8 cellular contexts compared by ENCODE assay signal in the genomic region with DNA sequence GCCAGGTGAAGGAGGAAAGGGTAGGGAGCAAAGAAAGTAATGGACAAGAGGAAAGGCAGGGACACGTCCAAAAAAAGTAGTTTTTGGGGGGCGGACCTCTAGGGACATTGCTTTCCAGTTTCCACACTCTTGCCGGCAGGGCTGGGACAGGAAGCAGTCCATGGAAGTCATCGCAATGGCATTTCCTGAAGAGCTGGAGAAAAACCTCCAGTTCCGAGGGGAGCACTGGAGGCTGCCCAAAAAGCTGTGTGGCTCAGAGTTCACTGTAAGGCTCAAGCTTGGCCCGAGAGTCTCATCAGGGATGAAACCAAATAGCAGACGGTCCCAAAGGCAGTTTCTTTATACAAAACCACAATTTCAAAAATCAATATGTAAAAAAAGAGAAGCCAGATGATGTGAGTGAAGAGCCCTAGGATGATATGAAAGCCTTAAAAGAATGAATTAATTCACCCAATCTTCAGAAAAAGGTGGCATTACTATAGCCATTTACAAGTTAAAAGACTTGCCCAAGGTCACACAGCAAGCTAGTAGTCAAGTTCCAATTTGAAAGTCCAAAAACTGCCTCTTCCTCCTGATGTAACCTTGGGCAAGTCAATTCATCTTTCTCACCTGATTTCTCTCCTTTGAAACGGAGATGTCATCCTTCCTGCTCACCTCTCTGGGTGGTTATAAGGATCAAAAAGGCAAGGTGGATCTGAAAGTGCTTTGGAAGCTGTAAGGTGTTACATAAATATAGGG. TPM values are rescaled to one million over a fixed set of nuclear protein-coding genes. Genes with fewer than 3 reads are reported as not detected.
DNase-seq lines count a peak whose midpoint lies in the region; ATAC-seq, FAIRE-seq and TF ChIP-seq lines count a peak whose summit lies in the region.

No MANE protein-coding gene starts in this region.

- peak overlapping the region; percentile 82 for H3K27ac Mint-ChIP-seq in neural progenitor cell
- peak overlapping the region in 1 of 7 donors; percentile 57 for H3K27ac Mint-ChIP-seq in CD14-positive monocyte

- no peaks in the 10 kb centered on the region for H3K27me3 Mint-ChIP-seq in neural progenitor cell (ENCODE audit: insufficient read depth, low read depth)
- peaks cover 0 to 3% (median 3%) of the 10 kb centered on the region in 3 donors for H3K27me3 Mint-ChIP-seq in CD14-positive monocyte (ENCODE audit: low read depth in 3 of 3)

- peak overlapping the region; percentile 82 for H3K4me2 ChIP-seq in fibroblast of lung (ENCODE audit: extremely low read depth, insufficient read depth, low read length)
- peak overlapping the region; percentile 75 for H3K4me2 ChIP-seq in neural progenitor cell
- H3K4me2 ChIP-seq in Karpas-422 (ENCODE audit: low read depth, low read length, poor library complexity, severe bottlenecking): no peak overlapping the region

- H3K27ac ChIP-seq in fibroblast of lung (ENCODE audit: insufficient read depth, low read length): peak overlapping the region; percentile 97
- H3K27ac ChIP-seq in neural progenitor cell: peak overlapping the region; percentile 70
- no peak overlapping the region for H3K27ac ChIP-seq in Karpas-422 (ENCODE audit: low read length)

- intact Hi-C loops in CD14-positive monocyte (cut with micrococcal nuclease): loop anchor here in 1 of 2 donors (10.0 kb wide), 1 partner anchor 189 kb away; no protein-coding TSS in a partner anchor

- H3K9ac ChIP-seq in fibroblast of lung (ENCODE audit: insufficient read depth, low read length): peak overlapping the region; percentile 56
- H3K9ac ChIP-seq in neural progenitor cell: no peak overlapping the region
- no peak overlapping the region for H3K9ac ChIP-seq in Karpas-422 (ENCODE audit: low read length)

- H3K4me1 Mint-ChIP-seq in neural progenitor cell (peaks cover 41% of the 10 kb centered on the region), CD14-positive monocyte (peaks cover 38% of the 10 kb centered on the region)

- no peaks in the 10 kb centered on the region for H4K20me1 ChIP-seq in fibroblast of lung (ENCODE audit: control insufficient read depth, extremely low read depth, insufficient read depth, low read length)
- H4K20me1 ChIP-seq in neural progenitor cell (ENCODE audit: low read depth): peaks cover 4% of the 10 kb centered on the region
- H4K20me1 ChIP-seq in Karpas-422 (ENCODE audit: insufficient read depth, low read depth, low read length): no peaks in the 10 kb centered on the region

- H3K4me3 Mint-ChIP-seq in neural progenitor cell: no peak overlapping the region
- no peak overlapping the region for H3K4me3 Mint-ChIP-seq in CD14-positive monocyte

- peaks cover 89% of the 10 kb centered on the region for H3K79me2 ChIP-seq in fibroblast of lung (ENCODE audit: control insufficient read depth, insufficient read depth, low read length)
- peaks cover 97% of the 10 kb centered on the region for H3K79me2 ChIP-seq in neural progenitor cell (ENCODE audit: low read depth)
- H3K79me2 ChIP-seq in Karpas-422 (ENCODE audit: low read length): peaks cover 94% of the 10 kb centered on the region

- H3K36me3 Mint-ChIP-seq in neural progenitor cell (peaks cover 39% of the 10 kb centered on the region), CD14-positive monocyte (peaks cover 72 to 79% of the 10 kb centered on the region in 2 donors)

- TF ChIP-seq CTCF in fibroblast of lung (conservative IDR thresholded peaks at IDR 0.05 in 1 of 2, IDR thresholded peaks at IDR 0.05 in 1 of 2; ENCODE audit: low read depth in 1 of 2, low read length in 2 of 2) (no peak), neural progenitor cell (IDR thresholded peaks at IDR 0.05) (no peak), CD14-positive monocyte (IDR thresholded peaks at IDR 0.05) (no peak)

- H3K4me1 ChIP-seq in fibroblast of lung (ENCODE audit: control insufficient read depth, extremely low read depth, insufficient read depth, low read length) (peaks cover 46% of the 10 kb centered on the region), neural progenitor cell (peaks cover 39% of the 10 kb centered on the region), Karpas-422 (ENCODE audit: low read length) (peaks cover 37% of the 10 kb centered on the region)

- H2AFZ ChIP-seq in fibroblast of lung (ENCODE audit: low read length): no peak overlapping the region
- no peak overlapping the region for H2AFZ ChIP-seq in neural progenitor cell (replicated peaks)
- no peak overlapping the region for H2AFZ ChIP-seq in Karpas-422 (ENCODE audit: low read length)

- H3K9me3 Mint-ChIP-seq in neural progenitor cell: no peaks in the 10 kb centered on the region
- no peaks in the 10 kb centered on the region for H3K9me3 Mint-ChIP-seq in CD14-positive monocyte

- H3K9me3 ChIP-seq in fibroblast of lung (ENCODE audit: control insufficient read depth, insufficient read depth, low read depth, low read length) (no peaks in the 10 kb centered on the region), neural progenitor cell (ENCODE audit: low read depth) (no peaks in the 10 kb centered on the region), Karpas-422 (ENCODE audit: low read length) (no peaks in the 10 kb centered on the region)

- H3K27me3 ChIP-seq in fibroblast of lung (ENCODE audit: control insufficient read depth, insufficient read depth, low read length): no peaks in the 10 kb centered on the region
- H3K27me3 ChIP-seq in neural progenitor cell: no peaks in the 10 kb centered on the region
- H3K27me3 ChIP-seq in Karpas-422 (ENCODE audit: low read length): no peaks in the 10 kb centered on the region

- H3K4me3 ChIP-seq in fibroblast of lung (replicated peaks in 1 of 4; ENCODE audit: control extremely low read depth in 1 of 4, insufficient read depth in 1 of 4, low read depth in 3 of 4, low read length in 4 of 4) (peak overlapping the region; percentile 7 to 42 (median 32)), neural progenitor cell (peak overlapping the region; percentile 28), Karpas-422 (ENCODE audit: low read length) (no peak overlapping the region)

- DNase-seq in EH (ENCODE audit: low read depth): peak; percentile 98
- DNase-seq in SW 1271 (lab: John Stamatoyannopoulos, UW): peak; percentile 94 to 96
- DNase-seq in fibroblast of lung (ENCODE audit: low read depth in 2 of 2): peak; percentile 91 to 93
- no peak for DNase-seq in neural progenitor cell (ENCODE audit: low spot score)
- no peak for DNase-seq in GM19239 (ENCODE audit: insufficient read length, low spot score)
- DNase-seq in Karpas-422: no peak
- no peak for DNase-seq in CD14-positive monocyte (ENCODE audit: low spot score)

- no peak for ATAC-seq in GM19395 (IDR thresholded peaks at IDR 0.05; ENCODE audit: unreplicated experiment)

- H3F3A ChIP-seq in neural progenitor cell (ENCODE audit: low read depth): peaks cover 24% of the 10 kb centered on the region

- FAIRE-seq in GM19239 (lab: Jason Lieb, UNC): no peak

- no peaks in the 10 kb centered on the region for H3K9me2 ChIP-seq in Karpas-422 (replicated peaks; ENCODE audit: insufficient read depth, low read length)

- H3K36me3 ChIP-seq in fibroblast of lung (ENCODE audit: control insufficient read depth, insufficient read depth, low read length) (peaks cover 10% of the 10 kb centered on the region), neural progenitor cell (no peaks in the 10 kb centered on the region), Karpas-422 (ENCODE audit: insufficient read depth, low read length) (peaks cover 24% of the 10 kb centered on the region; the same call in 1 of the 2 replicates)

RNA-seq across cellular contexts. Expression of gene BCL2L1, which starts 9.2 kb away (rescaled TPM):
- total RNA-seq in fibroblast of lung (50.8 and 77.1 TPM in 2 replicates), neural progenitor cell (ENCODE audit: low replicate concordance) (60.0 and 74.6 TPM in 2 replicates)
- polyA plus RNA-seq in fibroblast of lung (61.8 and 107 TPM in 2 replicates), CD14-positive monocyte (10 to 100 TPM; 12.4 to 14.3 TPM)
- polyA plus RNA-seq in fibroblast of lung (2012): 63.9 and 103 TPM in 2 replicates
- 62.6 and 98.4 TPM in 2 replicates for polyA minus RNA-seq in fibroblast of lung (ENCODE audit: low replicate concordance)
- 41.0 and 56.1 TPM in 2 replicates for total RNA-seq in Karpas-422 (2014; rRNA removed; shearing (Covaris generic); ENCODE audit: low replicate concordance)

RNA-seq across cellular contexts. Expression of gene TPX2, which starts 25.6 kb away (rescaled TPM):
- total RNA-seq in fibroblast of lung (5.4 and 21.0 TPM in 2 replicates), neural progenitor cell (ENCODE audit: low replicate concordance) (226 and 278 TPM in 2 replicates)
- polyA plus RNA-seq in fibroblast of lung (19.9 and 72.2 TPM in 2 replicates), CD14-positive monocyte (under 1 TPM in 1 of 2 donors, not detected in 1; 0.06 TPM)
- polyA plus RNA-seq in fibroblast of lung (2012): 21.0 and 71.3 TPM in 2 replicates
- polyA minus RNA-seq in fibroblast of lung (ENCODE audit: low replicate concordance): 6.1 and 22.6 TPM in 2 replicates
- total RNA-seq in Karpas-422 (2014; rRNA removed; shearing (Covaris generic); ENCODE audit: low replicate concordance): 54.0 and 55.5 TPM in 2 replicates

Comparison
In these comparisons a context has a peak if more than half of its experiments do, and no peak if none do; other contexts are left out.
1. DNase-seq: peak in EH (single experiment), SW 1271 (2 of 2) and fibroblast of lung (2 of 2); none in neural progenitor cell (single experiment), GM19239 (single experiment), Karpas-422 (single experiment) and CD14-positive monocyte (single experiment).